Comparison of ENCODE assay signal across 34 cellular contexts in the genomic region with DNA sequence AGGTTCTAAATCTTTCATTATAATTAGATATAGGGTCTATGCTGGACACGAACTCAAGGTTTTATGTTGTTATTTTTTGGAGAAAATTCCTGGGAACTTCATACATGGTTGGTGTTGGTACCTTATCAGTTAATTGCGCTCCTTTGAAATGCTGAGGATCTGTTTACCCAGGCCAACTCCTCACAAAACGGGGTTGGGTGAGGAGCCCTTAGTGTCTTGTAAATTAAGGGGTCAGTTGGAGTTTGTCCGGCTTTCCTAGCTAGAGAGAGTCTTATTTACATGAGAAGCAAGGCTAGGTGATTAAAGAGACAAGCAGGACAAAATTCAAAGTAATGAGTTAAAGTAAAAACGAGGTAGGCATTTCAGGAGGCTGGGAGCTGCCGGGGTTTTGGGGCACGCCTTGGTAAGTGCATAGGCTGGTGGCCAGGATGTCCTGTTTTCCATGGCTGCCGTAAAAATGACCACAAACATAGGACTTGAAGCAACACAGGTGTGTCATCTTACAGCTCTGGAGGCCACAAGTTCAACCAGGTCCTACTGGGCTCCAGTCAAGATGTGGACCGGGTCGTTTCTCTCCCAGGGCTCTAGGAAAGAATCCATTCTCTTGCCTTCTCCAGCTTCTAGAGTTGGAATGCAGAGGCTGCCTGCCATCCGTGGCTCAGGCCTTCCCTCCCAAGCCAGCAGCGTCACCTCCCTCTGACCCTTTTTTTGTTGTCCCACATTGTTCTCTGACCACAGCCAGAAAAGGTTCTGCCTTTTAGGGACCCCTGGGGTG. TPM values are rescaled to one million over a fixed set of nuclear protein-coding genes. Genes with fewer than 3 reads are reported as not detected.
DNase-seq lines count a peak whose midpoint lies in the region; ATAC-seq and TF ChIP-seq lines count a peak whose summit lies in the region.
"Had no signal": no experiment of that assay in that cellular context is flagged by ENCODE, and none has a peak within 500 bp of the region (broad histone marks: within the 10 kb centered on the region; RNA-seq: fewer than 3 reads in every experiment).

No MANE protein-coding gene starts in this region.

- no peak overlapping the region for H3K23ac ChIP-seq in H9 (ENCODE audit: insufficient read length, low read depth, low read length)

- H3K27ac ChIP-seq in H9 (ENCODE audit: insufficient read length, low read depth, low read length), result no peak overlapping the region
- H3K27ac ChIP-seq in endodermal cell (ENCODE audit: low read depth, low read length), result no peak overlapping the region
- H3K27ac ChIP-seq: adrenal gland, heart right ventricle, ovary, VCaP had no signal

- no peak overlapping the region for H2BK20ac ChIP-seq in H9 (ENCODE audit: low read depth, low read length, poor library complexity, severe bottlenecking)

- H3K14ac ChIP-seq in H9 (ENCODE audit: insufficient read depth, low read length), result no peak overlapping the region

- intact Hi-C loops in posterior vena cava (cut with DNase I), result no loop called here

- H3K79me2 ChIP-seq in H9 (ENCODE audit: insufficient read depth, low read length), result no peaks in the 10 kb centered on the region

- TF ChIP-seq CTCF in H9 (conservative IDR thresholded peaks at IDR 0.05) (no peak), endodermal cell (conservative IDR thresholded peaks at IDR 0.05) (no peak), type B pancreatic cell (conservative IDR thresholded peaks at IDR 0.05) (no peak)

- peaks cover 98% of the 10 kb centered on the region for H3K27me3 Mint-ChIP-seq in H9 (ENCODE audit: low read depth)
- H3K27me3 Mint-ChIP-seq in endodermal cell (ENCODE audit: insufficient read depth), result peaks cover 62% of the 10 kb centered on the region
- no peaks in the 10 kb centered on the region for H3K27me3 Mint-ChIP-seq in type B pancreatic cell

- H3K4me1 ChIP-seq in H9 (ENCODE audit: insufficient read depth, low read length) (no peaks in the 10 kb centered on the region), endodermal cell (ENCODE audit: control insufficient read depth, insufficient read depth, low read length) (peaks cover 7% of the 10 kb centered on the region)
- H3K4me1 ChIP-seq: adrenal gland, heart right ventricle had no signal

- H3K23me2 ChIP-seq in H9 (ENCODE audit: insufficient read length, low read depth, low read length, poor library complexity, severe bottlenecking), result no peaks in the 10 kb centered on the region

- no CpG with 5 or more reads among the region's 12 CpGs for WGBS in H9 (ENCODE audit: extremely low coverage, insufficient read length, low lambda C conversion rate)
- WGBS in endodermal cell (ENCODE audit: insufficient coverage in 1 of 2, insufficient read length in 1 of 2), 2 experiments, result 29 to 46% methylated on average over 8 to 12 of the region's 12 CpGs

- no peak overlapping the region for H3K4me2 ChIP-seq in H9 (ENCODE audit: insufficient read depth, insufficient read length, low read length)
- H3K4me2 ChIP-seq: smooth muscle cell had no signal

- no peaks in the 10 kb centered on the region for H4K20me1 ChIP-seq in H9 (ENCODE audit: control insufficient read depth, insufficient read depth, insufficient read length)

- no peaks in the 10 kb centered on the region for H3K79me1 ChIP-seq in H9 (ENCODE audit: insufficient read depth, low read depth, low read length, poor library complexity, severe bottlenecking)

- H3T11ph ChIP-seq in H9 (ENCODE audit: low read length), result no peak overlapping the region

- DNase-seq in D341Med (ENCODE audit: low spot score) (peak; percentile 15), H9 (peak; percentile 31), endodermal cell (peak; percentile 56), posterior vena cava (ENCODE audit: low spot score) (peak; percentile 25), type B pancreatic cell (ENCODE audit: extremely low spot score, unreplicated experiment) (no peak)
- DNase-seq in stimulated activated CD4-positive, alpha-beta T cell treated with anti-CD3 and anti-CD28 coated beads, Interleukin-2, amount 100 ng/mL, for 24 hours, result no peak
- DNase-seq: activated CD4-positive, alpha-beta T cell treated with anti-CD3 and anti-CD28 coated beads, Interleukin-2, amount 50 U/mL, for 1 hour; activated naive CD4-positive, alpha-beta T cell treated with Interleukin-2 at 50 U/mL for 16 hours; activated T-cell treated with anti-CD3 and anti-CD28 coated beads, Interleukin-2, amount 50 U/mL, for 4 hours; DMS53; heart right ventricle; IMR-90; left cardiac atrium; NCI-H1436 treated with DMSO at 0.1 percent for 48 hours; NCI-H2081 treated with DMSO at 0.1 percent for 48 hours; SHP77 treated with DMSO at 0.1 percent for 48 hours; stimulated activated naive CD4-positive, alpha-beta T cell treated with Interleukin-2 at 50 U/mL for 16 hours had no signal

- H3K4me3 Mint-ChIP-seq in H9 (peak overlapping the region in 1 of 2 experiments; percentile 3; a peak in 2 of 5 replicates), endodermal cell (no peak overlapping the region), type B pancreatic cell (no peak overlapping the region)
- H3K4me3 Mint-ChIP-seq: activated T-cell treated with anti-CD3 and anti-CD28 coated beads, Interleukin-2, amount 50 U/mL, for 4 hours; brain; nephron had no signal

- H4K91ac ChIP-seq in H9 (ENCODE audit: insufficient read length, low read depth, low read length), result no peak overlapping the region

- H2AFZ ChIP-seq in H9 (ENCODE audit: low read length), result no peak overlapping the region

- H4K8ac ChIP-seq in H9 (replicated peaks; ENCODE audit: insufficient read length, low read depth, low read length), result no peak overlapping the region

- no peak overlapping the region for H3K4me3 ChIP-seq in endodermal cell (ENCODE audit: low read length)
- H3K4me3 ChIP-seq: adrenal gland, heart right ventricle, ovary, smooth muscle cell had no signal

- H3K56ac ChIP-seq in H9 (ENCODE audit: insufficient read length, low read depth, low read length), result no peak overlapping the region

- H3K4ac ChIP-seq in H9 (ENCODE audit: low read depth, low read length), result no peak overlapping the region

- no peak for ATAC-seq in GM18502 (IDR thresholded peaks at IDR 0.05; ENCODE audit: poor library complexity, unreplicated experiment)
- ATAC-seq: activated T-cell treated with anti-CD3 and anti-CD28 coated beads, Interleukin-2, amount 50 U/mL, for 4 hours; heart right ventricle; left cardiac atrium; Panc1 had no signal

- H3K9me3 Mint-ChIP-seq in H9 (peaks cover 8 to 17% of the 10 kb centered on the region in 2 experiments), endodermal cell (peaks cover 6% of the 10 kb centered on the region), type B pancreatic cell (no peaks in the 10 kb centered on the region)

- no peaks in the 10 kb centered on the region for H3K9me3 ChIP-seq in H9 (ENCODE audit: control insufficient read depth, low read depth, low read length)
- H3K9me3 ChIP-seq in endodermal cell (ENCODE audit: control insufficient read depth, low read length), result no peaks in the 10 kb centered on the region
- H3K9me3 ChIP-seq: adrenal gland, ovary had no signal

- H3K9ac ChIP-seq in H9 (ENCODE audit: extremely low read depth, insufficient read length, low read length) (no peak overlapping the region), endodermal cell (ENCODE audit: extremely low read depth, low read length, poor library complexity, severe bottlenecking) (no peak overlapping the region)

- no peak overlapping the region for H2AK5ac ChIP-seq in H9 (ENCODE audit: insufficient read length, low read length)

- no peak overlapping the region for H2BK5ac ChIP-seq in H9 (ENCODE audit: insufficient read length, low read length)

- H4K5ac ChIP-seq in H9 (ENCODE audit: insufficient read length, low read depth, low read length), result no peak overlapping the region

- no peak overlapping the region for H2BK120ac ChIP-seq in H9 (ENCODE audit: low read depth, low read length, poor library complexity, severe bottlenecking)

- no peaks in the 10 kb centered on the region for H3K36me3 ChIP-seq in endodermal cell (ENCODE audit: control insufficient read depth, insufficient read depth, low read length)
- H3K36me3 ChIP-seq: adrenal gland, heart right ventricle, ovary had no signal

- peaks cover 0 to 8% (median 0%) of the 10 kb centered on the region in 3 experiments; a peak in 2 of 7 replicates for H3K36me3 Mint-ChIP-seq in H9 (ENCODE audit: insufficient read depth in 1 of 3, low read depth in 3 of 3)
- H3K36me3 Mint-ChIP-seq in endodermal cell (ENCODE audit: low read depth), result no peaks in the 10 kb centered on the region
- H3K36me3 Mint-ChIP-seq in type B pancreatic cell, result no peaks in the 10 kb centered on the region

- H3K4me1 Mint-ChIP-seq in H9, result peaks cover 32 to 40% of the 10 kb centered on the region in 2 experiments
- peaks cover 24% of the 10 kb centered on the region for H3K4me1 Mint-ChIP-seq in endodermal cell
- peaks cover 5% of the 10 kb centered on the region for H3K4me1 Mint-ChIP-seq in type B pancreatic cell (ENCODE audit: unreplicated experiment)

- no peak overlapping the region for H2BK12ac ChIP-seq in H9 (ENCODE audit: insufficient read length, low read depth, low read length)

- H2BK15ac ChIP-seq in H9 (ENCODE audit: low read depth, low read length), result no peak overlapping the region

- H3K27ac Mint-ChIP-seq in H9 (peak overlapping the region in 1 of 3 experiments; percentile 88; a peak in 2 of 7 replicates), endodermal cell (no peak overlapping the region), type B pancreatic cell (no peak overlapping the region)
- H3K27ac Mint-ChIP-seq: nephron had no signal

- H3K18ac ChIP-seq in H9 (ENCODE audit: insufficient read length, low read depth, low read length), result no peak overlapping the region

- peaks cover 39% of the 10 kb centered on the region for H3K27me3 ChIP-seq in H9 (ENCODE audit: insufficient read depth, low read length)
- no peaks in the 10 kb centered on the region for H3K27me3 ChIP-seq in endodermal cell (ENCODE audit: control insufficient read depth, insufficient read depth, low read length, poor library complexity, severe bottlenecking)
- H3K27me3 ChIP-seq: adrenal gland, ovary had no signal

RNA-seq across cellular contexts. Expression of a gene that starts 19.8 kb away (rescaled TPM):
- total RNA-seq in H9 (2021) (0.04 TPM in 1 of 2 replicates, not detected in the other), endodermal cell (under 1 TPM; 0.13 to 0.24 TPM), posterior vena cava (not detected), type B pancreatic cell (ENCODE audit: low replicate concordance) (1.2 and 1.3 TPM in 2 replicates)
- not detected for polyA plus RNA-seq in endodermal cell (2013, experiment 1 of 2)
- polyA plus RNA-seq in endodermal cell (2013, experiment 2 of 2), result not detected
- total RNA-seq: activated T-cell treated with anti-CD3 and anti-CD28 coated beads, Interleukin-2, amount 50 U/mL, for 4 hours; adrenal gland; cerebellum; endothelial cell of umbilical vein; frontal cortex; G401; IMR-90; left cardiac atrium; LHCN-M2; lung microvascular endothelial cell; renal cortical epithelial cell; smooth muscle cell had no signal
- polyA plus RNA-seq: AG04450, BJ, endothelial cell of umbilical vein, heart right ventricle, IMR-90, ovary, smooth muscle cell had no signal

Comparison
In these comparisons a context has a peak if more than half of its experiments do, and no peak if none do; other contexts are left out.
1. DNase-seq: peak in D341Med (single experiment), H9 (single experiment), endodermal cell (single experiment) and posterior vena cava (single experiment); none in type B pancreatic cell (single experiment) and stimulated activated CD4-positive, alpha-beta T cell treated with anti-CD3 and anti-CD28 coated beads, Interleukin-2, amount 100 ng/mL, for 24 hours (0 of 2).